16 cellular contexts compared by ENCODE assay signal in the genomic region with DNA sequence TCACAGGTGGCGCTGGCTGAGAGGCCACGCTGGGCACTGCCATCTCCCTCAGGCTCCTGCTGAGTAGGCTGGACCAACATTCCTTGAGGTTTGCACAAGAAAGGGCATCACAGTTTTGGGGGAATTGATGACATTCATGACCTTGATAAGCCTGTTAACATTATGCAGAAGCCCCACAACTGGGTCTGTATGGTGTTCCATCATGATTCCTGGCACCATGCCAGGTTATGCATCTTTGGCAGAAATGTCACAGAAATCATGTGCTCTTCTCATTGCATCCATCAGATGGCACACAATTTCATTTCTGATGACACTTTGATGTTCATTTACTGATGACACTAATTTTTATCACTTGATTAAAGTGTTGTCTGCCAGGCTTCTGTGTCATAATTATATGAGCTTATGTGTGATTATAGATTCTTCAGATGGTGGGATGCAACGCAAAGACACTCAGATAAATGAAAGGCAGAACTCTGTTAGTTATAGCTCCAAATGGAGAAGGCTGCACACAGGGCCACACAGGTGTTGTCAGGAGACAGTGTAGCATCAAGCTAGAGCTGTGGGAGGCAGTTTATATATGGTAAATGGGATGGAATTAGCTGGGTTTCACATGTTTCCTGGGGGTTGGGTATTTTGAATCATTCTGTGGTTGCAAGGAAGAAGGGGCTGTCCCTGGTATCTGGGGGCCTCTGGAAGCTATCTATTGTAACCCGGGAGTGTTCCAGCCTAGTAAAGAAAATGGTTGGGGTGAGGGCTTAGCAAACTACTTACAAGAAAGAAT.
DNase-seq lines count a peak whose midpoint lies in the region; TF ChIP-seq lines count a peak whose summit lies in the region.
"Had no signal": no experiment of that assay in that cellular context is flagged by ENCODE, and none has a peak within 500 bp of the region (broad histone marks: within the 10 kb centered on the region; RNA-seq: fewer than 3 reads in every experiment).

No MANE protein-coding gene starts in this region.

- TF ChIP-seq CTCF in A673 (conservative IDR thresholded peaks at IDR 0.05; ENCODE audit: low read depth, low read length) (0 out of 2 replicates have a peak, but pooled peaks have one; percentile 27), VCaP (conservative IDR thresholded peaks at IDR 0.05) (peak; percentile 42; the same call in 1 of the 2 replicates), vagina (IDR thresholded peaks at IDR 0.05) (no peak)

- H3K27me3 ChIP-seq in A673 (replicated peaks; ENCODE audit: insufficient read depth, low read depth, low read length, poor library complexity) (no peaks in the 10 kb centered on the region), vagina (no peaks in the 10 kb centered on the region)
- H3K27me3 ChIP-seq: adrenal gland; BLaER1 treated with 17β-estradiol and CSF1 and Interleukin-3, amounts not matched to agents 10 nM and 100 nM; gastroesophageal sphincter; thyroid gland had no signal

- DNase-seq in A673 (ENCODE audit: low spot score), result peak; percentile 53
- DNase-seq in COR-L47 (lab: John Stamatoyannopoulos, UW), result peak; percentile 12
- peak; percentile 2 for DNase-seq in MV-4-11 (lab: John Stamatoyannopoulos, UW)
- no peak for DNase-seq in vagina (ENCODE audit: extremely low spot score in 2 of 2)
- DNase-seq in stimulated activated CD8-positive, alpha-beta memory T cell treated with anti-CD3 and anti-CD28 coated beads, Interleukin-4, amount 100 ng/mL, for 48 hours, result no peak
- DNase-seq in DMS153 (lab: John Stamatoyannopoulos, UW), result no peak
- DNase-seq: activated B cell treated with CpG ODN at 0.5 μM for 24 hours; adrenal gland; cerebellar nuclear complex; GDM1; NCI-H2029; stimulated activated CD4-positive, alpha-beta T cell treated with anti-CD3 and anti-CD28 coated beads, Interleukin-1b, Interleukin-23, amount 100 ng/mL, for 48 hours; thyroid gland had no signal

- intact Hi-C loops in A673 (cut with micrococcal nuclease; ENCODE audit: unreplicated experiment), result no loop called here
- intact Hi-C loops in vagina (cut with DNase I), result no loop called here

- CTCF ChIA-PET in A673 (lab: Charles Lee), result no interaction called here

- H3K4me3 ChIP-seq in A673 (ENCODE audit: low read depth, low read length, poor library complexity, severe bottlenecking), result no peak overlapping the region
- H3K4me3 ChIP-seq in vagina, result no peak overlapping the region
- H3K4me3 ChIP-seq: adrenal gland; BLaER1 treated with 17β-estradiol and CSF1 and Interleukin-3, amounts not matched to agents 10 nM and 100 nM; gastroesophageal sphincter; thyroid gland had no signal

- no peaks in the 10 kb centered on the region for H3K9me3 ChIP-seq in A673 (ENCODE audit: low read depth, low read length, poor library complexity, severe bottlenecking)
- H3K9me3 ChIP-seq in vagina, result no peaks in the 10 kb centered on the region
- H3K9me3 ChIP-seq: adrenal gland, gastroesophageal sphincter, thyroid gland had no signal

- POLR2A ChIA-PET in A673 (lab: Charles Lee; ENCODE audit: low non-redundant PET), result interaction anchor here (0.6 kb wide), 1 partner anchor 119 kb away, joined by 3 read pairs; no protein-coding TSS in a partner anchor

- H3K27ac ChIP-seq in A673 (ENCODE audit: low read depth, low read length, poor library complexity, severe bottlenecking) (no peak overlapping the region), VCaP (no peak overlapping the region), vagina (no peak overlapping the region)
- H3K27ac ChIP-seq: adrenal gland; BLaER1 treated with 17β-estradiol and CSF1 and Interleukin-3, amounts not matched to agents 10 nM and 100 nM; gastroesophageal sphincter; thyroid gland had no signal

- BruUV-seq in A673 (replicated peaks; lab: Mats Ljungman, UMichigan), result no TSS peak

- H3K36me3 ChIP-seq in A673 (ENCODE audit: insufficient read depth, low read length, poor library complexity, severe bottlenecking) (no peaks in the 10 kb centered on the region), vagina (no peaks in the 10 kb centered on the region)
- H3K36me3 ChIP-seq: adrenal gland; BLaER1 treated with 17β-estradiol and CSF1 and Interleukin-3, amounts not matched to agents 10 nM and 100 nM; gastroesophageal sphincter; thyroid gland had no signal

- TF ChIP-seq POLR2A in vagina (IDR thresholded peaks at IDR 0.05), result no peak

- H3K4me1 ChIP-seq in A673 (ENCODE audit: insufficient read depth, low read length, poor library complexity, severe bottlenecking) (no peaks in the 10 kb centered on the region), vagina (no peaks in the 10 kb centered on the region)
- H3K4me1 ChIP-seq: adrenal gland; BLaER1 treated with 17β-estradiol and CSF1 and Interleukin-3, amounts not matched to agents 10 nM and 100 nM; gastroesophageal sphincter; thyroid gland had no signal

Comparison
In these comparisons a context has a peak if more than half of its experiments do, and no peak if none do; other contexts are left out.
1. DNase-seq: peak in A673 (single experiment), COR-L47 (single experiment) and MV-4-11 (single experiment); none in vagina (0 of 2), stimulated activated CD8-positive, alpha-beta memory T cell treated with anti-CD3 and anti-CD28 coated beads, Interleukin-4, amount 100 ng/mL, for 48 hours (single experiment) and DMS153 (single experiment).
2. CTCF ChIP-seq: peak in A673 (single experiment) and VCaP (single experiment); none in vagina (0 of 3).